1 cellular context compared by ENCODE assay signal in genomic region chr22:37559901-37560681, GRCh38.
TF ChIP-seq lines count a peak whose summit lies in the region.

TSS of gene CDC42EP1 (plus strand) at chr22:37560480. CDS start at chr22:37566350, 5,870 bp downstream.

TF ChIP-seq in HepG2, 621 proteins besides CTCF, POLR2A, EP300 and RAD21 (continued from another document and continues in another):
- no peak for TF ChIP-seq ZNF33B (CRISPR knock-in tag; IDR thresholded peaks at IDR 0.05)
- TF ChIP-seq ZNF878 (CRISPR knock-in tag; IDR thresholded peaks at IDR 0.05) = peak; percentile 62; the same call in 1 of the 2 replicates
- TF ChIP-seq YY1 (IDR thresholded peaks at IDR 0.05; ENCODE audit: insufficient read depth, insufficient replicate concordance, low read depth, low read length) = peak; percentile 56
- no peak; the same call in 1 of the 2 replicates for TF ChIP-seq ZNF367 (CRISPR knock-in tag; IDR thresholded peaks at IDR 0.05; ENCODE audit: borderline replicate concordance)
- TF ChIP-seq ZNF768 (CRISPR knock-in tag; IDR thresholded peaks at IDR 0.05) = peak; percentile 51; the same call in 1 of the 2 replicates
- peak; percentile 47; the same call in 1 of the 2 replicates for TF ChIP-seq SP4 (CRISPR knock-in tag; IDR thresholded peaks at IDR 0.05)
- TF ChIP-seq, protein P1, sequence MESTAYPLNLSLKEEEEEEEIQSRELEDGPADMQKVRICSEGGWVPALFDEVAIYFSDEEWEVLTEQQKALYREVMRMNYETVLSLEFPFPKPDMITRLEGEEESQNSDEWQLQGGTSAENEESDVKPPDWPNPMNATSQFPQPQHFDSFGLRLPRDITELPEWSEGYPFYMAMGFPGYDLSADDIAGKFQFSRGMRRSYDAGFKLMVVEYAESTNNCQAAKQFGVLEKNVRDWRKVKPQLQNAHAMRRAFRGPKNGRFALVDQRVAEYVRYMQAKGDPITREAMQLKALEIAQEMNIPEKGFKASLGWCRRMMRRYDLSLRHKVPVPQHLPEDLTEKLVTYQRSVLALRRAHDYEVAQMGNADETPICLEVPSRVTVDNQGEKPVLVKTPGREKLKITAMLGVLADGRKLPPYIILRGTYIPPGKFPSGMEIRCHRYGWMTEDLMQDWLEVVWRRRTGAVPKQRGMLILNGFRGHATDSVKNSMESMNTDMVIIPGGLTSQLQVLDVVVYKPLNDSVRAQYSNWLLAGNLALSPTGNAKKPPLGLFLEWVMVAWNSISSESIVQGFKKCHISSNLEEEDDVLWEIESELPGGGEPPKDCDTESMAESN (CRISPR knock-in tag; conservative IDR thresholded peaks at IDR 0.05) = peak; percentile 61; the same call in 1 of the 2 replicates
- peak; percentile 88; the same call in 1 of the 2 replicates for TF ChIP-seq ZNF333 (CRISPR knock-in tag; IDR thresholded peaks at IDR 0.05; ENCODE audit: borderline replicate concordance)
- 0 out of 2 replicates have a peak, but pooled peaks have one; percentile 38 for TF ChIP-seq ZNF34 (CRISPR knock-in tag; IDR thresholded peaks at IDR 0.05; ENCODE audit: borderline replicate concordance)
- no peak for TF ChIP-seq ZBTB42 (CRISPR knock-in tag; IDR thresholded peaks at IDR 0.05)
- peak; percentile 89 for TF ChIP-seq PATZ1 (CRISPR knock-in tag; IDR thresholded peaks at IDR 0.05)
- no peak for TF ChIP-seq FOXM1 (CRISPR knock-in tag; IDR thresholded peaks at IDR 0.05)
- TF ChIP-seq ZNF414 (CRISPR knock-in tag; IDR thresholded peaks at IDR 0.05) = 0 out of 2 replicates have a peak, but pooled peaks have one; percentile 26
- no peak for TF ChIP-seq ZNF12 (CRISPR knock-in tag; IDR thresholded peaks at IDR 0.05)
- no peak for TF ChIP-seq ZNF253 (CRISPR knock-in tag; IDR thresholded peaks at IDR 0.05; ENCODE audit: borderline replicate concordance)
- TF ChIP-seq ZFP1 (CRISPR knock-in tag; IDR thresholded peaks at IDR 0.05) = no peak
- TF ChIP-seq HOXD1 (CRISPR knock-in tag; IDR thresholded peaks at IDR 0.05) = no peak
- no peak for TF ChIP-seq ZNF737 (CRISPR knock-in tag; IDR thresholded peaks at IDR 0.05; ENCODE audit: borderline replicate concordance)
- no peak for TF ChIP-seq ETS1 (CRISPR knock-in tag; IDR thresholded peaks at IDR 0.05)
- TF ChIP-seq ZFX (CRISPR knock-in tag; IDR thresholded peaks at IDR 0.05; ENCODE audit: low read depth) = peak; percentile 93
- TF ChIP-seq KLF12 (CRISPR knock-in tag; IDR thresholded peaks at IDR 0.05; ENCODE audit: borderline replicate concordance) = no peak
- no peak for TF ChIP-seq ZNF562 (CRISPR knock-in tag; IDR thresholded peaks at IDR 0.05; ENCODE audit: borderline replicate concordance)
- TF ChIP-seq MYPOP (CRISPR knock-in tag; IDR thresholded peaks at IDR 0.05) = no peak
- TF ChIP-seq GABPB1 (CRISPR knock-in tag; IDR thresholded peaks at IDR 0.05) = peak; percentile 60; the same call in 1 of the 2 replicates
- TF ChIP-seq TCF7 (IDR thresholded peaks at IDR 0.05; ENCODE audit: low read depth) = no peak
- TF ChIP-seq CHD4 (IDR thresholded peaks at IDR 0.05; ENCODE audit: borderline replicate concordance, low read length) = no peak
- TF ChIP-seq XRCC5 (optimal IDR thresholded peaks at IDR 0.05; ENCODE audit: low read length) = no peak
- peak; percentile 62; the same call in 1 of the 2 replicates for TF ChIP-seq KAT7 (CRISPR knock-in tag; IDR thresholded peaks at IDR 0.05; ENCODE audit: borderline replicate concordance)
- TF ChIP-seq CBX1 (IDR thresholded peaks at IDR 0.05; ENCODE audit: low read depth) = no peak
- peak; percentile 73 for TF ChIP-seq MXD4 (CRISPR knock-in tag; IDR thresholded peaks at IDR 0.05)
- no peak for TF ChIP-seq NR1H2 (CRISPR knock-in tag; IDR thresholded peaks at IDR 0.05; ENCODE audit: borderline replicate concordance, low read depth)
- no peak for TF ChIP-seq ZNF850 (CRISPR knock-in tag; conservative IDR thresholded peaks at IDR 0.05)
- no peak for TF ChIP-seq SIX4 (CRISPR knock-in tag; IDR thresholded peaks at IDR 0.05)
- TF ChIP-seq GZF1 (CRISPR knock-in tag; IDR thresholded peaks at IDR 0.05) = no peak
- no peak for TF ChIP-seq ZNF567 (CRISPR knock-in tag; IDR thresholded peaks at IDR 0.05; ENCODE audit: borderline replicate concordance)
- no peak for TF ChIP-seq MTF1 (CRISPR knock-in tag; IDR thresholded peaks at IDR 0.05)
- no peak for TF ChIP-seq TRIM22 (IDR thresholded peaks at IDR 0.05)
- TF ChIP-seq, protein P2, sequence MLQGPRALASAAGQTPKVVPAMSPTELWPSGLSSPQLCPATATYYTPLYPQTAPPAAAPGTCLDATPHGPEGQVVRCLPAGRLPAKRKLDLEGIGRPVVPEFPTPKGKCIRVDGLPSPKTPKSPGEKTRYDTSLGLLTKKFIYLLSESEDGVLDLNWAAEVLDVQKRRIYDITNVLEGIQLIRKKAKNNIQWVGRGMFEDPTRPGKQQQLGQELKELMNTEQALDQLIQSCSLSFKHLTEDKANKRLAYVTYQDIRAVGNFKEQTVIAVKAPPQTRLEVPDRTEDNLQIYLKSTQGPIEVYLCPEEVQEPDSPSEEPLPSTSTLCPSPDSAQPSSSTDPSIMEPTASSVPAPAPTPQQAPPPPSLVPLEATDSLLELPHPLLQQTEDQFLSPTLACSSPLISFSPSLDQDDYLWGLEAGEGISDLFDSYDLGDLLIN (CRISPR knock-in tag; IDR thresholded peaks at IDR 0.05; ENCODE audit: borderline replicate concordance) = no peak
- peak; percentile 66; the same call in 1 of the 2 replicates for TF ChIP-seq SMAD1 (CRISPR knock-in tag; IDR thresholded peaks at IDR 0.05; ENCODE audit: borderline replicate concordance, low read depth)
- no peak for TF ChIP-seq JUN (CRISPR knock-in tag; IDR thresholded peaks at IDR 0.05)
- peak; percentile 95 for TF ChIP-seq ZFY (CRISPR knock-in tag; IDR thresholded peaks at IDR 0.05)
- TF ChIP-seq, protein P3, sequence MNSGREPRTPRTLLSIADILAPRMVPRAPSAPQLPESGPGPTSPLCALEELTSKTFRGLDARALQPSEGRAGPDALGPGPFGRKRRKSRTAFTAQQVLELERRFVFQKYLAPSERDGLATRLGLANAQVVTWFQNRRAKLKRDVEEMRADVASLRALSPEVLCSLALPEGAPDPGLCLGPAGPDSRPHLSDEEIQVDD (CRISPR knock-in tag; IDR thresholded peaks at IDR 0.05; ENCODE audit: borderline replicate concordance) = no peak
- TF ChIP-seq WIZ (CRISPR knock-in tag; IDR thresholded peaks at IDR 0.05) = peak; percentile 53; the same call in 1 of the 2 replicates
- TF ChIP-seq ZBTB26 (CRISPR knock-in tag; IDR thresholded peaks at IDR 0.05; ENCODE audit: borderline replicate concordance) = no peak
- TF ChIP-seq RCOR2 (CRISPR knock-in tag; IDR thresholded peaks at IDR 0.05) = no peak
- TF ChIP-seq ZIK1 (CRISPR knock-in tag; IDR thresholded peaks at IDR 0.05; ENCODE audit: borderline replicate concordance, low read depth) = no peak
- TF ChIP-seq, protein P4, sequence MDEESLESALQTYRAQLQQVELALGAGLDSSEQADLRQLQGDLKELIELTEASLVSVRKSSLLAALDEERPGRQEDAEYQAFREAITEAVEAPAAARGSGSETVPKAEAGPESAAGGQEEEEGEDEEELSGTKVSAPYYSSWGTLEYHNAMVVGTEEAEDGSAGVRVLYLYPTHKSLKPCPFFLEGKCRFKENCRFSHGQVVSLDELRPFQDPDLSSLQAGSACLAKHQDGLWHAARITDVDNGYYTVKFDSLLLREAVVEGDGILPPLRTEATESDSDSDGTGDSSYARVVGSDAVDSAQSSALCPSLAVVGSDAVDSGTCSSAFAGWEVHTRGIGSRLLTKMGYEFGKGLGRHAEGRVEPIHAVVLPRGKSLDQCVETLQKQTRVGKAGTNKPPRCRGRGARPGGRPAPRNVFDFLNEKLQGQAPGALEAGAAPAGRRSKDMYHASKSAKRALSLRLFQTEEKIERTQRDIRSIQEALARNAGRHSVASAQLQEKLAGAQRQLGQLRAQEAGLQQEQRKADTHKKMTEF (CRISPR knock-in tag; IDR thresholded peaks at IDR 0.05) = 0 out of 2 replicates have a peak, but pooled peaks have one; percentile 55
- TF ChIP-seq, protein P5, sequence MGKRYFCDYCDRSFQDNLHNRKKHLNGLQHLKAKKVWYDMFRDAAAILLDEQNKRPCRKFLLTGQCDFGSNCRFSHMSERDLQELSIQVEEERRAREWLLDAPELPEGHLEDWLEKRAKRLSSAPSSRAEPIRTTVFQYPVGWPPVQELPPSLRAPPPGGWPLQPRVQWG (CRISPR knock-in tag; IDR thresholded peaks at IDR 0.05; ENCODE audit: borderline replicate concordance, low read depth) = no peak
- TF ChIP-seq MAZ (IDR thresholded peaks at IDR 0.05; ENCODE audit: borderline replicate concordance, low read depth, low read length) = peak; percentile 90
- peak; percentile 94 for TF ChIP-seq MAZ (CRISPR knock-in tag; IDR thresholded peaks at IDR 0.05; ENCODE audit: low read depth)
- 0 out of 2 replicates have a peak, but pooled peaks have one; percentile 25 for TF ChIP-seq SP2 (CRISPR knock-in tag; IDR thresholded peaks at IDR 0.05)
- peak; percentile 88; the same call in 1 of the 2 replicates for TF ChIP-seq ZBTB25 (CRISPR knock-in tag; IDR thresholded peaks at IDR 0.05)
- TF ChIP-seq ZNF501 (CRISPR knock-in tag; IDR thresholded peaks at IDR 0.05) = peak; percentile 72
- TF ChIP-seq, protein P6, sequence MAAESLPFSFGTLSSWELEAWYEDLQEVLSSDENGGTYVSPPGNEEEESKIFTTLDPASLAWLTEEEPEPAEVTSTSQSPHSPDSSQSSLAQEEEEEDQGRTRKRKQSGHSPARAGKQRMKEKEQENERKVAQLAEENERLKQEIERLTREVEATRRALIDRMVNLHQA (CRISPR knock-in tag; IDR thresholded peaks at IDR 0.05) = no peak
- no peak for TF ChIP-seq ZSCAN30 (CRISPR knock-in tag; IDR thresholded peaks at IDR 0.05)
- TF ChIP-seq SPEN (CRISPR knock-in tag; IDR thresholded peaks at IDR 0.05; ENCODE audit: low read depth) = peak; percentile 71; the same call in 1 of the 2 replicates
